22 cellular contexts compared by ENCODE assay signal in the genomic region with DNA sequence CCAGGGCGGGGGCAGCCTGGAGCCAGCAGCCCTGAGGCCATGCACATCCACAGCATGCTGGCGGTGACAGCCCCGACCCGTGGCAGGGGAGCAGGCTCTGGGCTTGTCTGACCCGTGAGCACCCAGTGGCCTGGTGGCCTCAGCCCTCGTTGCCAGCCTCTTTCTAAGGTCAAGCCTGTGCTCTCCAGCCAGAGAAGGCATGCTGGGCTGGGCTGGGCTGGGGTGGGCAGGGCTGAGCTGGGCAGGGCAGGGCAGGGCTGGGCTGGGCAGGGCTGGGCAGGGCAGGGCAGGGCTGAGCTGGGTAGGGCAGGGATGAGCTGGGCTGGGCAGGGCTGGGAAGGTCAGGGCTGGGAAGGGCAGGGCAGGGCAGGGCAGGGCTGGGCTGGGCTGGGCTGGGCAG. TPM values are rescaled to one million over a fixed set of nuclear protein-coding genes. Genes with fewer than 3 reads are reported as not detected.
DNase-seq lines count a peak whose midpoint lies in the region; ATAC-seq, FAIRE-seq and TF ChIP-seq lines count a peak whose summit lies in the region.
"Had no signal": no experiment of that assay in that cellular context is flagged by ENCODE, and none has a peak within 500 bp of the region (broad histone marks: within the 10 kb centered on the region; RNA-seq: fewer than 3 reads in every experiment).

No MANE protein-coding gene starts in this region.

- WGBS in heart left ventricle, 4 donors: no CpG with 5 or more reads among the region's 6 CpGs
- WGBS in pancreas, 2 donors: no CpG with 5 or more reads among the region's 6 CpGs

- H3K4me1 ChIP-seq in heart left ventricle (no peaks in the 10 kb centered on the region), Panc1 (ENCODE audit: control insufficient read depth, insufficient read depth, low read length) (no peaks in the 10 kb centered on the region), pancreas (no peaks in the 10 kb centered on the region)
- H3K4me1 ChIP-seq: BLaER1 had no signal

- POLR2A ChIA-PET in Panc1 (lab: Charles Lee): interaction anchor here (0.7 kb wide), 2 partner anchors 43 to 163 kb away, joined by 13 to 22 read pairs; no protein-coding TSS in a partner anchor

- ATAC-seq in heart left ventricle (peak in 3 of 4 donors; percentile 4 to 7 (median 5)), Right ventricle myocardium superior (ENCODE audit: poor library complexity) (no peak), Panc1 (peak; percentile 47), pancreas (peak in 3 of 4 donors; percentile 24 to 31 (median 27)), GM18520 (IDR thresholded peaks at IDR 0.05; ENCODE audit: unreplicated experiment) (no peak), GM19035 (IDR thresholded peaks at IDR 0.05; ENCODE audit: unreplicated experiment) (no peak)

- in situ Hi-C loops in Panc1 (cut with HindIII; ENCODE audit: low pct_unique_long_range_greater_than_20kb, low sequenced_read_pairs): no loop called here

- no peak overlapping the region for H3K4me3 ChIP-seq in heart left ventricle
- no peak overlapping the region for H3K4me3 ChIP-seq in Panc1 (ENCODE audit: low read depth in 2 of 2, low read length in 2 of 2)
- no peak overlapping the region for H3K4me3 ChIP-seq in pancreas
- H3K4me3 ChIP-seq: BLaER1 had no signal

- no peak for TF ChIP-seq POLR2A in heart left ventricle (IDR thresholded peaks at IDR 0.05)

- FAIRE-seq in pancreas (lab: Jason Lieb, UNC): no peak
- FAIRE-seq: GM12892, GM18507 had no signal

- H3K36me3 ChIP-seq in heart left ventricle: no peaks in the 10 kb centered on the region
- no peaks in the 10 kb centered on the region for H3K36me3 ChIP-seq in Panc1 (ENCODE audit: control insufficient read depth, insufficient read depth, low read length)
- H3K36me3 ChIP-seq in pancreas: no peaks in the 10 kb centered on the region
- H3K36me3 ChIP-seq: BLaER1 had no signal

- intact Hi-C loops in heart left ventricle (cut with DNase I) (no loop called here), Right ventricle myocardium superior (cut with DNase I) (no loop called here), Panc1 (cut with micrococcal nuclease; ENCODE audit: unreplicated experiment) (no loop called here), pancreas (cut with DNase I) (no loop called here)

- H3K27ac ChIP-seq in heart left ventricle: no peak overlapping the region
- H3K27ac ChIP-seq in Panc1 (ENCODE audit: low read length): no peak overlapping the region
- H3K27ac ChIP-seq in pancreas: no peak overlapping the region
- H3K27ac ChIP-seq: 22Rv1, BLaER1, HL-60 had no signal

- TF ChIP-seq CTCF in heart left ventricle (IDR thresholded peaks at IDR 0.05) (no peak), Panc1 (IDR thresholded peaks at IDR 0.05) (no peak), pancreas (IDR thresholded peaks at IDR 0.05) (no peak)

- CTCF ChIA-PET in Panc1 (lab: Charles Lee): interaction anchor here (0.7 kb wide), 1 partner anchor 437 kb away, joined by 3 read pairs; no protein-coding TSS in a partner anchor

- H3K27me3 ChIP-seq in heart left ventricle (no peaks in the 10 kb centered on the region), Panc1 (ENCODE audit: control insufficient read depth, insufficient read depth, low read length) (no peaks in the 10 kb centered on the region), pancreas (no peaks in the 10 kb centered on the region)
- H3K27me3 ChIP-seq: BLaER1 had no signal

- no TSS peak for BruUV-seq in Panc1 (replicated peaks; lab: Mats Ljungman, UMichigan)

- DNase-seq in heart left ventricle (no peak), Right ventricle myocardium superior (no peak), Panc1 (ENCODE audit: low read depth, low spot score) (no peak), pancreas (no peak), occipital lobe (lab: John Stamatoyannopoulos, UW) (no peak)
- DNase-seq: CD4-positive, alpha-beta memory T cell; DMS153; DMS79; GDM1; GOT3; H9; KBM-7 had no signal

- no peaks in the 10 kb centered on the region for H3K9me3 ChIP-seq in heart left ventricle
- no peaks in the 10 kb centered on the region for H3K9me3 ChIP-seq in Panc1 (ENCODE audit: control insufficient read depth, insufficient read depth, low read depth, low read length)
- no peaks in the 10 kb centered on the region for H3K9me3 ChIP-seq in pancreas
- H3K9me3 ChIP-seq: BLaER1 had no signal

RNA-seq across cellular contexts. Expression of gene H19, which starts 10.6 kb away (rescaled TPM):
- total RNA-seq in heart left ventricle: 1,000 to 10,000 TPM in 1 of 9 donors, 100 to 1,000 TPM in 8; 303 to 1,545 (median 463) TPM
- polyA plus RNA-seq in heart left ventricle: 1,000 to 10,000 TPM in 1 of 2 donors, 100 to 1,000 TPM in 1; 627 to 1,006 TPM
- total RNA-seq in Right ventricle myocardium superior: 420 TPM
- total RNA-seq in Panc1 (2021; ENCODE audit: unreplicated experiment): 1,268 TPM
- polyA plus RNA-seq in Panc1 (2012; ENCODE audit: insufficient read length): 3,677 TPM
- total RNA-seq in pancreas: 100 to 1,000 TPM in 5 of 6 donors, 10 to 100 TPM in 1; 69.5 to 532 (median 190) TPM
- polyA plus RNA-seq in pancreas: 100 to 1,000 TPM; 809 to 814 TPM
- 10.8 TPM for total RNA-seq in occipital lobe
- total RNA-seq: A673; CD4-positive, alpha-beta memory T cell had no signal
- polyA plus RNA-seq: CD14-positive monocyte; CD4-positive, alpha-beta memory T cell; IgD-negative memory B cell had no signal

RNA-seq across cellular contexts. Expression of gene MRPL23, which starts 39.9 kb away (rescaled TPM):
- total RNA-seq in heart left ventricle: 100 to 1,000 TPM in 2 of 9 donors, 10 to 100 TPM in 7; 44.0 to 183 (median 76.1) TPM
- polyA plus RNA-seq in heart left ventricle: 100 to 1,000 TPM; 141 to 183 TPM
- total RNA-seq in Right ventricle myocardium superior: 99.3 TPM
- total RNA-seq in Panc1 (2021; ENCODE audit: unreplicated experiment): 123 TPM
- 200 TPM for polyA plus RNA-seq in Panc1 (2012; ENCODE audit: insufficient read length)
- total RNA-seq in pancreas: 10 to 100 TPM; 16.7 to 58.1 (median 31.5) TPM
- 10 to 100 TPM; 79.3 to 92.1 TPM for polyA plus RNA-seq in pancreas
- 20.1 TPM for total RNA-seq in occipital lobe

Comparison
In these comparisons a context has a peak if more than half of its experiments do, and no peak if none do; other contexts are left out.
1. ATAC-seq: peak in heart left ventricle (3 of 4), Panc1 (single experiment) and pancreas (3 of 4); none in Right ventricle myocardium superior (single experiment), GM18520 (single experiment) and GM19035 (single experiment).